In the genomic region with DNA sequence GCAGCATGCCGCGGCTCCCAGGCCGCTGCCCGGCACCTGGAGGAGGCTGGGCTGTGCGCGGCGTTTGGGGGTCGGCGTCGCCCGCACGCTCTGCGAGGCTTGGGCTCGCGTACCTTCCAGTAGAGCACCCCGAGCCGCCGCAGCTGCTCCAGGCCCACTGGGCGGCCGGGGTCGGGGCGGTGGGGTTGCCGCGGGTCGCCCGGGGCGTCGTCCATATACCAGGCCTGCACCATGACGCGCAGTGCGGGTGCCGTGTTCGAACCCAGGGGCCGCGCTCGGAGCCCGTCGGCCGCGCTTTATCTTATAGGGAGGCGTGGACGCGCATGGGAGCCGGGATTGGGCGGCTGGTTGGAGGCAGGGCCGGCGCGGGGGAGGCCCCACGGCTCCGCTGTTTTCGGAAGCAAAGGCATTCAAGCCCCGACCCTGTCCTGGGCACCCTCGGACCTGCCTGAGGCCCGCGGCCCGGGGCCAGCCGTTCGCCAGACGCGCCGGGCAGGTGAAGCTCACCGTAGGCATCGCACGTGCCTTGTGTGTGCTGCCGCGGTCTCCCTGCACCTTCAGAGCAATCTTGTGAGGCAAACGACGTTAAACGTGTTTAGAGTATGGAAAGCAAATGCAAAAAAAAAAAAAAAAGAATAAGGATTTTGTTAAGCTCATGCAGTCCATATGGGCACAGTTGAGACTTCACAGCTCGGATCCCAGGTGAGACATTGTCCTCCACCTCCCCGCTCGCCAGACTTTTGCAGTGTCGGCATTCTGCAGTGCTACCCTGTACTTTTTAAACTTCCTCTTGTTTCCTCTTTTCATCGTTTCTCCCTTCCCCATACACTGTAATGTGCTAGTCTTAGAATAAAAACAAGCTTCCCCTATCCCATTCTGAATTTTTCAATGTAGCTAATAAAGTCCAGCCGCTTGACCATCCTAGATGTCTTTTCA, we compare ENCODE assay signal across 1 cellular context.
TF ChIP-seq lines count a peak whose summit lies in the region.

A gene with protein sequence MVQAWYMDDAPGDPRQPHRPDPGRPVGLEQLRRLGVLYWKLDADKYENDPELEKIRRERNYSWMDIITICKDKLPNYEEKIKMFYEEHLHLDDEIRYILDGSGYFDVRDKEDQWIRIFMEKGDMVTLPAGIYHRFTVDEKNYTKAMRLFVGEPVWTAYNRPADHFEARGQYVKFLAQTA (minus strand): TSS at position 277 of the 936 bp plus-strand sequence. CDS start 44 bp downstream, at position 233.

TF ChIP-seq in K562, 482 proteins besides CTCF, POLR2A, EP300 and RAD21 (continued from another document and continues in another):
- TF ChIP-seq, protein P1, sequence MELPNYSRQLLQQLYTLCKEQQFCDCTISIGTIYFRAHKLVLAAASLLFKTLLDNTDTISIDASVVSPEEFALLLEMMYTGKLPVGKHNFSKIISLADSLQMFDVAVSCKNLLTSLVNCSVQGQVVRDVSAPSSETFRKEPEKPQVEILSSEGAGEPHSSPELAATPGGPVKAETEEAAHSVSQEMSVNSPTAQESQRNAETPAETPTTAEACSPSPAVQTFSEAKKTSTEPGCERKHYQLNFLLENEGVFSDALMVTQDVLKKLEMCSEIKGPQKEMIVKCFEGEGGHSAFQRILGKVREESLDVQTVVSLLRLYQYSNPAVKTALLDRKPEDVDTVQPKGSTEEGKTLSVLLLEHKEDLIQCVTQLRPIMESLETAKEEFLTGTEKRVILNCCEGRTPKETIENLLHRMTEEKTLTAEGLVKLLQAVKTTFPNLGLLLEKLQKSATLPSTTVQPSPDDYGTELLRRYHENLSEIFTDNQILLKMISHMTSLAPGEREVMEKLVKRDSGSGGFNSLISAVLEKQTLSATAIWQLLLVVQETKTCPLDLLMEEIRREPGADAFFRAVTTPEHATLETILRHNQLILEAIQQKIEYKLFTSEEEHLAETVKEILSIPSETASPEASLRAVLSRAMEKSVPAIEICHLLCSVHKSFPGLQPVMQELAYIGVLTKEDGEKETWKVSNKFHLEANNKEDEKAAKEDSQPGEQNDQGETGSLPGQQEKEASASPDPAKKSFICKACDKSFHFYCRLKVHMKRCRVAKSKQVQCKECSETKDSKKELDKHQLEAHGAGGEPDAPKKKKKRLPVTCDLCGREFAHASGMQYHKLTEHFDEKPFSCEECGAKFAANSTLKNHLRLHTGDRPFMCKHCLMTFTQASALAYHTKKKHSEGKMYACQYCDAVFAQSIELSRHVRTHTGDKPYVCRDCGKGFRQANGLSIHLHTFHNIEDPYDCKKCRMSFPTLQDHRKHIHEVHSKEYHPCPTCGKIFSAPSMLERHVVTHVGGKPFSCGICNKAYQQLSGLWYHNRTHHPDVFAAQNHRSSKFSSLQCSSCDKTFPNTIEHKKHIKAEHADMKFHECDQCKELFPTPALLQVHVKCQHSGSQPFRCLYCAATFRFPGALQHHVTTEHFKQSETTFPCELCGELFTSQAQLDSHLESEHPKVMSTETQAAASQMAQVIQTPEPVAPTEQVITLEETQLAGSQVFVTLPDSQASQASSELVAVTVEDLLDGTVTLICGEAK (IDR thresholded peaks at IDR 0.05) = peak; percentile 31
- TF ChIP-seq, protein P1 (CRISPR knock-in tag; IDR thresholded peaks at IDR 0.05) = no peak; the same call in 1 of the 2 replicates
- no peak for TF ChIP-seq PRPF4 (IDR thresholded peaks at IDR 0.05; ENCODE audit: insufficient read depth, low read depth, low read length, poor library complexity, severe bottlenecking)
- no peak for TF ChIP-seq SIN3B (IDR thresholded peaks at IDR 0.05; ENCODE audit: low read depth)
- TF ChIP-seq, protein P2, sequence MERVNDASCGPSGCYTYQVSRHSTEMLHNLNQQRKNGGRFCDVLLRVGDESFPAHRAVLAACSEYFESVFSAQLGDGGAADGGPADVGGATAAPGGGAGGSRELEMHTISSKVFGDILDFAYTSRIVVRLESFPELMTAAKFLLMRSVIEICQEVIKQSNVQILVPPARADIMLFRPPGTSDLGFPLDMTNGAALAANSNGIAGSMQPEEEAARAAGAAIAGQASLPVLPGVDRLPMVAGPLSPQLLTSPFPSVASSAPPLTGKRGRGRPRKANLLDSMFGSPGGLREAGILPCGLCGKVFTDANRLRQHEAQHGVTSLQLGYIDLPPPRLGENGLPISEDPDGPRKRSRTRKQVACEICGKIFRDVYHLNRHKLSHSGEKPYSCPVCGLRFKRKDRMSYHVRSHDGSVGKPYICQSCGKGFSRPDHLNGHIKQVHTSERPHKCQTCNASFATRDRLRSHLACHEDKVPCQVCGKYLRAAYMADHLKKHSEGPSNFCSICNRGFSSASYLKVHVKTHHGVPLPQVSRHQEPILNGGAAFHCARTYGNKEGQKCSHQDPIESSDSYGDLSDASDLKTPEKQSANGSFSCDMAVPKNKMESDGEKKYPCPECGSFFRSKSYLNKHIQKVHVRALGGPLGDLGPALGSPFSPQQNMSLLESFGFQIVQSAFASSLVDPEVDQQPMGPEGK (CRISPR knock-in tag; IDR thresholded peaks at IDR 0.05; ENCODE audit: borderline replicate concordance) = no peak
- TF ChIP-seq RBM17 (IDR thresholded peaks at IDR 0.05; ENCODE audit: borderline replicate concordance, low read depth, low read length) = no peak
- TF ChIP-seq, protein P3, sequence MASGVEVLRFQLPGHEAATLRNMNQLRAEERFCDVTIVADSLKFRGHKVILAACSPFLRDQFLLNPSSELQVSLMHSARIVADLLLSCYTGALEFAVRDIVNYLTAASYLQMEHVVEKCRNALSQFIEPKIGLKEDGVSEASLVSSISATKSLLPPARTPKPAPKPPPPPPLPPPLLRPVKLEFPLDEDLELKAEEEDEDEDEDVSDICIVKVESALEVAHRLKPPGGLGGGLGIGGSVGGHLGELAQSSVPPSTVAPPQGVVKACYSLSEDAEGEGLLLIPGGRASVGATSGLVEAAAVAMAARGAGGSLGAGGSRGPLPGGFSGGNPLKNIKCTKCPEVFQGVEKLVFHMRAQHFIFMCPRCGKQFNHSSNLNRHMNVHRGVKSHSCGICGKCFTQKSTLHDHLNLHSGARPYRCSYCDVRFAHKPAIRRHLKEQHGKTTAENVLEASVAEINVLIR (CRISPR knock-in tag; IDR thresholded peaks at IDR 0.05) = 0 out of 2 replicates have a peak, but pooled peaks have one; percentile 25
- TF ChIP-seq CCNT2 (IDR thresholded peaks at IDR 0.05; ENCODE audit: borderline replicate concordance, extremely low read depth, insufficient read length, low read depth, low read length) = peak; percentile 49
- 0 out of 4 replicates have a peak, but pooled peaks of 1 of the 2 experiments have one; percentile 3 for TF ChIP-seq FOXA3 (CRISPR knock-in tag; conservative IDR thresholded peaks at IDR 0.05 in 1 of 2, IDR thresholded peaks at IDR 0.05 in 1 of 2)
- TF ChIP-seq PYGO2 (tag; IDR thresholded peaks at IDR 0.05) = no peak
- TF ChIP-seq HDAC3 (IDR thresholded peaks at IDR 0.05; ENCODE audit: borderline replicate concordance, partially characterized antibody) = no peak
- TF ChIP-seq ELF4 (CRISPR knock-in tag; IDR thresholded peaks at IDR 0.05) = no peak
- no peak for TF ChIP-seq ZNF589 (CRISPR knock-in tag; IDR thresholded peaks at IDR 0.05; ENCODE audit: low read depth)
- TF ChIP-seq, protein P4, sequence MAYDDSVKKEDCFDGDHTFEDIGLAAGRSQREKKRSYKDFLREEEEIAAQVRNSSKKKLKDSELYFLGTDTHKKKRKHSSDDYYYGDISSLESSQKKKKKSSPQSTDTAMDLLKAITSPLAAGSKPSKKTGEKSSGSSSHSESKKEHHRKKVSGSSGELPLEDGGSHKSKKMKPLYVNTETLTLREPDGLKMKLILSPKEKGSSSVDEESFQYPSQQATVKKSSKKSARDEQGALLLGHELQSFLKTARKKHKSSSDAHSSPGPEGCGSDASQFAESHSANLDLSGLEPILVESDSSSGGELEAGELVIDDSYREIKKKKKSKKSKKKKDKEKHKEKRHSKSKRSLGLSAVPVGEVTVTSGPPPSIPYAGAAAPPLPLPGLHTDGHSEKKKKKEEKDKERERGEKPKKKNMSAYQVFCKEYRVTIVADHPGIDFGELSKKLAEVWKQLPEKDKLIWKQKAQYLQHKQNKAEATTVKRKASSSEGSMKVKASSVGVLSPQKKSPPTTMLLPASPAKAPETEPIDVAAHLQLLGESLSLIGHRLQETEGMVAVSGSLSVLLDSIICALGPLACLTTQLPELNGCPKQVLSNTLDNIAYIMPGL (CRISPR knock-in tag; IDR thresholded peaks at IDR 0.05) = peak; percentile 80; the same call in 1 of the 2 replicates
- TF ChIP-seq STAT5A (IDR thresholded peaks at IDR 0.05; ENCODE audit: borderline replicate concordance, low read length) = no peak
- TF ChIP-seq C11orf30 (IDR thresholded peaks at IDR 0.05; ENCODE audit: low read depth) = peak; percentile 58
- TF ChIP-seq CHD4 (IDR thresholded peaks at IDR 0.05; ENCODE audit: insufficient read depth, insufficient replicate concordance, low read depth, low read length, poor library complexity, severe bottlenecking) = no peak
- TF ChIP-seq RBM34 (IDR thresholded peaks at IDR 0.05; ENCODE audit: borderline replicate concordance, insufficient read depth, low read length) = no peak
- TF ChIP-seq, protein P5, sequence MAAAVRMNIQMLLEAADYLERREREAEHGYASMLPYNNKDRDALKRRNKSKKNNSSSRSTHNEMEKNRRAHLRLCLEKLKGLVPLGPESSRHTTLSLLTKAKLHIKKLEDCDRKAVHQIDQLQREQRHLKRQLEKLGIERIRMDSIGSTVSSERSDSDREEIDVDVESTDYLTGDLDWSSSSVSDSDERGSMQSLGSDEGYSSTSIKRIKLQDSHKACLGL (CRISPR knock-in tag; IDR thresholded peaks at IDR 0.05; ENCODE audit: borderline replicate concordance, poor library complexity, severe bottlenecking) = no peak
- TF ChIP-seq SP2 (IDR thresholded peaks at IDR 0.05; ENCODE audit: extremely low read depth, low read depth, low read length, poor library complexity, severe bottlenecking) = no peak
- TF ChIP-seq NFYB (IDR thresholded peaks at IDR 0.05; ENCODE audit: extremely low read depth, insufficient read length) = no peak
- TF ChIP-seq HCFC1 (IDR thresholded peaks at IDR 0.05; ENCODE audit: low read depth, low read length) = no peak
- no peak for TF ChIP-seq NCOA4 (IDR thresholded peaks at IDR 0.05; ENCODE audit: partially characterized antibody)
- no peak for TF ChIP-seq CBFA2T2 (conservative IDR thresholded peaks at IDR 0.05)
- TF ChIP-seq MAZ (CRISPR knock-in tag; conservative IDR thresholded peaks at IDR 0.05 in 1 of 2, IDR thresholded peaks at IDR 0.05 in 1 of 2) = peak; percentile 41 to 79; a peak in 2 of 4 replicates
- TF ChIP-seq, protein P6, sequence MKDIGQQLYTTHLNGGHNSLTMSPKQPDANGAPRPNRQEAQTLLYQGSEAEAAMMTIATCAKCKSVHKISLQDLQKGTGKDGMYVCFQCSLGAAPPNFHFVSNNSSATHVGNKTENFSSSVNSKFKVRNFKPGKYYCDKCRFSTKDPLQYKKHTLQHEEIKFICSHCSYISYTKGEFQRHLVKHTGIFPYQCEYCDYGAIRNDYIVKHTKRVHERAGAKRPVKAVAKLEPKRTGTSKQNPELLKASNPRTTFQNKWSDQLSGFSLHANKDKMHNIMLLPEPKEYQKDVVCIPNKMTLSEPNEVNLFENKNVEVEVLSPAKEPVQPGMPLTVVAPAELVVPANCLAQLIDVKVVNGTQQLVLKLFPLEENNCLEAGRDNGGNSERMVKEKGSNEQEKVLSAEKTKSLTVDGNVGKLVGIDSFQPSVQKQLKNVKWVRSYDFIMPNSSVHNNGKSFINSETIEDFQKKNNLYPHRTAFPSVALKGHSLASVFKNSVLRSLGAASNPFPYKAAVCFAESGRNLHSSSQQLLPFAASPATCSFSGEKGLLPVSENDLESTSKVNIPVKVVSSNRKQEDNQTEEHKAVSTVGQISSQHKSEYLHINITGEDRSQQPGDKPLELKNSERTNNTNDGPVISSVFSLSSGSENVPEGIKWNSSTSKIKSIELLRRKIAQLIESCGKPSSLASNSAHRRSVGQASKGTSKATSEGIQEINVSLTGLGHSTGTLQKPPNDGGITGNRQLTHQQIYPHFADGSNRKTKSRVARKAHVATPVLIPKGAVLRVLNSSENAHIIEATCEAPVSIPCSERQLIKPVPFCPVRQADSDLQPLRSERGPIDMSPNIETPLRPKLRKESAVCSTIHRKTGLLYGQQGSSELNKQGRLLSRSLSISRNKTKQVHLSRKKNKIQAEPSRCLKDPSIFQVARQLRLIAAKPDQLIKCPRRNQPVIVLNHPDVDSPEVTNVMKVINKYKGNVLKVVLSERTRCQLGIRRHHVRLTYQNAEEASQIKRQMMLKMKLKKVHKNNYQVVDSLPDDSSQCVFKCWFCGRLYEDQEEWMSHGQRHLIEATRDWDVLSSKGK (CRISPR knock-in tag; IDR thresholded peaks at IDR 0.05) = no peak
